Comparison of ENCODE assay signal across 16 cellular contexts in the genomic region with DNA sequence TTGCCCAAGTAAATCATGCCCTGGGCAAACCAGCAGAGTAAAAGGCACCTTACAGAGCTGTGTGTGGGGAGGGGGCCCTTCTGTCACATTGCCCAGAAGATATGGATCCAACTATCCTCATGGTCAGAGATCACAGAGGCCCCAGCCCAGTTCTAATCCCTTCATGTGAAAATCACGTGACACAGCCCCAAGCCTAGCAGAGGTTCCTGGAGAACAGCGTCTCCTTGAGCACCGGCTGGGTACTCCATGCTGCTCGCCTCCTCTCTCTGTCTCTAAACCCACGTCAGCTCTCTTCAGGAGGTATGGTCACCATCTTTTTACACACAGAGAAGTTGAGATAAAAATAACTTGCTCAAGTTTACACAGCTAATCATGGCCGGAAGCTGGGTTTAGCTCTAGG.
DNase-seq lines count a peak whose midpoint lies in the region; ATAC-seq and TF ChIP-seq lines count a peak whose summit lies in the region.
"Had no signal": no experiment of that assay in that cellular context is flagged by ENCODE, and none has a peak within 500 bp of the region (broad histone marks: within the 10 kb centered on the region; RNA-seq: fewer than 3 reads in every experiment).

No MANE protein-coding gene starts in this region.

- no peak overlapping the region for H3K4me3 Mint-ChIP-seq in chondrocyte (ENCODE audit: unreplicated experiment)
- H3K4me3 Mint-ChIP-seq: CD4-positive, CD25-positive, alpha-beta regulatory T cell had no signal

- H3K79me2 ChIP-seq in Karpas-422 (ENCODE audit: low read length) = no peaks in the 10 kb centered on the region

- H3K27me3 ChIP-seq in Karpas-422 (ENCODE audit: low read length) = 0 out of 2 replicates have a peak, but pooled peaks cover 5% of the 10 kb centered on the region
- H3K27me3 ChIP-seq: SJSA1 had no signal

- H3K36me3 Mint-ChIP-seq in chondrocyte (ENCODE audit: low read depth) = no peaks in the 10 kb centered on the region
- H3K36me3 Mint-ChIP-seq: CD4-positive, CD25-positive, alpha-beta regulatory T cell had no signal

- ATAC-seq in GM19351 (IDR thresholded peaks at IDR 0.05; ENCODE audit: unreplicated experiment) = no peak
- no peak for ATAC-seq in GM19328 (IDR thresholded peaks at IDR 0.05; ENCODE audit: unreplicated experiment)

- H3K9me3 Mint-ChIP-seq in chondrocyte (ENCODE audit: low read depth) = no peaks in the 10 kb centered on the region

- no peak overlapping the region for H3K9ac ChIP-seq in Karpas-422 (ENCODE audit: low read length)

- TF ChIP-seq CTCF in C4-2B (conservative IDR thresholded peaks at IDR 0.05) = no peak
- peak; percentile 21 for TF ChIP-seq CTCF in chondrocyte (IDR thresholded peaks at IDR 0.05)

- no peaks in the 10 kb centered on the region for H3K27me3 Mint-ChIP-seq in chondrocyte (ENCODE audit: low read depth)

- H3K4me1 ChIP-seq in Karpas-422 (ENCODE audit: low read length) = peaks cover 14% of the 10 kb centered on the region

- no peaks in the 10 kb centered on the region for H3K9me3 ChIP-seq in Karpas-422 (ENCODE audit: low read length)
- H3K9me3 ChIP-seq: SJSA1 had no signal

- H4K20me1 ChIP-seq in Karpas-422 (ENCODE audit: insufficient read depth, low read depth, low read length) = no peaks in the 10 kb centered on the region

- no peak overlapping the region for H3K4me3 ChIP-seq in Karpas-422 (ENCODE audit: low read length)
- H3K4me3 ChIP-seq: SJSA1 had no signal

- H3K27ac Mint-ChIP-seq in chondrocyte (ENCODE audit: unreplicated experiment) = peak overlapping the region; percentile 49
- H3K27ac Mint-ChIP-seq: CD4-positive, CD25-positive, alpha-beta regulatory T cell had no signal

- no peak overlapping the region for H3K4me2 ChIP-seq in Karpas-422 (ENCODE audit: low read depth, low read length, poor library complexity, severe bottlenecking)

- H3K4me1 Mint-ChIP-seq in chondrocyte (ENCODE audit: low read depth) = peaks cover 77% of the 10 kb centered on the region

- H3K9me2 ChIP-seq in Karpas-422 (replicated peaks; ENCODE audit: insufficient read depth, low read length) = no peaks in the 10 kb centered on the region

- no peaks in the 10 kb centered on the region for H3K36me3 ChIP-seq in Karpas-422 (ENCODE audit: insufficient read depth, low read length)
- H3K36me3 ChIP-seq: SJSA1 had no signal

- peak overlapping the region; percentile 57 for H3K27ac ChIP-seq in C4-2B
- H3K27ac ChIP-seq in Karpas-422 (ENCODE audit: low read length) = no peak overlapping the region
- H3K27ac ChIP-seq: SJSA1 had no signal

- H2AFZ ChIP-seq in Karpas-422 (ENCODE audit: low read length) = no peak overlapping the region

- DNase-seq in Karpas-422 = peak; percentile 67
- no peak for DNase-seq in chondrocyte (ENCODE audit: low spot score)
- peak; percentile 30 for DNase-seq in iPS-NIHi7 (ENCODE audit: extremely low spot score)
- no peak for DNase-seq in activated CD8-positive, alpha-beta memory T cell treated with anti-CD3 and anti-CD28 coated beads, Interleukin-2, amount 50 U/mL, for 4 hours
- DNase-seq in stimulated activated CD4-positive, alpha-beta T cell treated with anti-CD3 and anti-CD28 coated beads, Interleukin-4, amount 100 ng/mL, for 24 hours = no peak
- DNase-seq: CD4-positive, CD25-positive, alpha-beta regulatory T cell; DND-41; GF-D8; NCI-H1417 treated with DMSO at 0.1 percent for 48 hours; NCI-H2081 treated with DMSO at 0.1 percent for 48 hours; NCI-H524; RPMI8226 had no signal

Comparison
In these comparisons a context has a peak if more than half of its experiments do, and no peak if none do; other contexts are left out.
1. DNase-seq: peak in Karpas-422 (single experiment) and iPS-NIHi7 (single experiment); none in chondrocyte (single experiment), activated CD8-positive, alpha-beta memory T cell treated with anti-CD3 and anti-CD28 coated beads, Interleukin-2, amount 50 U/mL, for 4 hours (single experiment) and stimulated activated CD4-positive, alpha-beta T cell treated with anti-CD3 and anti-CD28 coated beads, Interleukin-4, amount 100 ng/mL, for 24 hours (single experiment).